Comparison of ENCODE assay signal across 35 cellular contexts in the genomic region with DNA sequence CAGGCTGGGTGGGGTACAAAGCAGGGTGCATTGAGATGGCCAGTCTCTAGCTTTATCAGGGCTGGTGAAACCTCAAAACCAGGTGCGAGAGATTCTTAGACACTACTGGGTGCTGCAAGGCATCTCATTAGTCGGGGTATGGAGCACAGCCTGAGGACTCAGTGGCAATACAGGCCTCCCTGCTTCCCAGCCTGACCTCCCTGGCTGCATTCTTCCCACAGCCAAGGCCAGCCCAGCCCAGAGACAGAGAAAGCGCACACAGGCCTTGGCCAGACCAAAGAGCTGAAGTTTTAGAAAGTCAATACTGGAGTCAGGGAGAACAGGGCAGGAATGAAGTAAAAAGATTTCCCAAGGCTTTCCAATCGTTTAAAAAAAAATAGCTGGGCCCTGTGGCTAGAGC. TPM values are rescaled to one million over a fixed set of nuclear protein-coding genes. Genes with fewer than 3 reads are reported as not detected.
"Had no signal": no experiment of that assay in that cellular context is flagged by ENCODE, and none has a peak within 500 bp of the region (broad histone marks: within the 10 kb centered on the region; RNA-seq: fewer than 3 reads in every experiment).

No MANE protein-coding gene starts in this region.

- H3K27ac ChIP-seq: esophagus squamous epithelium, heart right ventricle, left lung, neutrophil, prostate gland, right atrium auricular region, sigmoid colon, testis, tibial artery had no signal

- DNase-seq: cortex of kidney; effector memory CD8-positive, alpha-beta T cell; erythroblast; esophagus squamous epithelium; foreskin melanocyte; glutamatergic neuron; heart right ventricle; hippocampal formation; left cardiac atrium; left lung; natural killer cell; pancreas; sigmoid colon; stimulated activated CD4-positive, alpha-beta T cell treated with anti-CD3 and anti-CD28 coated beads, Interleukin-2, amount 100 ng/mL, for 24 hours; stimulated activated CD4-positive, alpha-beta T cell treated with anti-CD3 and anti-CD28 coated beads, Interleukin-4, amount 100 ng/mL, for 24 hours; stimulated activated naive CD4-positive, alpha-beta T cell treated with Interleukin-2 at 50 U/mL for 16 hours; substantia nigra; testis; tibial artery had no signal

- H3K9me3 Mint-ChIP-seq: effector memory CD8-positive, alpha-beta T cell; natural killer cell; stimulated activated effector memory CD8-positive, alpha-beta T cell treated with anti-CD3 and anti-CD28 coated beads, Interleukin-12 subunit alpha, Interleukin-12 subunit beta, amount 100 ng/mL, for 72 hours had no signal

- H3K4me1 Mint-ChIP-seq: natural killer cell had no signal

- H3K27ac Mint-ChIP-seq: effector memory CD8-positive, alpha-beta T cell; natural killer cell; stimulated activated effector memory CD8-positive, alpha-beta T cell treated with anti-CD3 and anti-CD28 coated beads, Interleukin-12 subunit alpha, Interleukin-12 subunit beta, amount 100 ng/mL, for 72 hours; type B pancreatic cell had no signal

- H3K36me3 ChIP-seq: esophagus squamous epithelium, heart right ventricle, left lung, neutrophil, prostate gland, right atrium auricular region, sigmoid colon, tibial artery had no signal

- H3K9me3 ChIP-seq: esophagus squamous epithelium, heart right ventricle, left lung, neutrophil, pancreas, prostate gland, right atrium auricular region, sigmoid colon, testis, tibial artery had no signal

- H3K4me3 ChIP-seq: esophagus squamous epithelium, heart right ventricle, left lung, pancreas, prostate gland, right atrium auricular region, sigmoid colon, testis, tibial artery had no signal

- H3K36me3 Mint-ChIP-seq: natural killer cell; stimulated activated effector memory CD8-positive, alpha-beta T cell treated with anti-CD3 and anti-CD28 coated beads, Interleukin-12 subunit alpha, Interleukin-12 subunit beta, amount 100 ng/mL, for 72 hours had no signal

- H3K27me3 ChIP-seq: pancreas, right atrium auricular region, testis had no signal

- H3K4me3 Mint-ChIP-seq: effector memory CD8-positive, alpha-beta T cell; natural killer cell; stimulated activated effector memory CD8-positive, alpha-beta T cell treated with anti-CD3 and anti-CD28 coated beads, Interleukin-12 subunit alpha, Interleukin-12 subunit beta, amount 100 ng/mL, for 72 hours; type B pancreatic cell had no signal

- ATAC-seq: effector memory CD8-positive, alpha-beta T cell; heart right ventricle; left cardiac atrium; left lung; natural killer cell; stimulated activated effector memory CD8-positive, alpha-beta T cell treated with anti-CD3 and anti-CD28 coated beads, Interleukin-12 subunit alpha, Interleukin-12 subunit beta, amount 100 ng/mL, for 72 hours had no signal

- H3K4me1 ChIP-seq: esophagus squamous epithelium, heart right ventricle, left lung, prostate gland, right atrium auricular region, sigmoid colon, testis, tibial artery had no signal

- FAIRE-seq: endometrium, islet of Langerhans, pancreas, urothelium cell line had no signal

RNA-seq across cellular contexts. Expression of a gene that starts 12.5 kb away (rescaled TPM):
- total RNA-seq: dermis microvascular lymphatic vessel endothelial cell, esophagus squamous epithelium, heart right ventricle, left cardiac atrium, lower leg skin, lung microvascular endothelial cell, mesenteric fat pad, mononuclear cell, natural killer cell, omental fat pad, right atrium auricular region, skeletal muscle tissue had no signal
- polyA plus RNA-seq: heart right ventricle, neural cell had no signal
